20 cellular contexts compared by ENCODE assay signal in the genomic region with DNA sequence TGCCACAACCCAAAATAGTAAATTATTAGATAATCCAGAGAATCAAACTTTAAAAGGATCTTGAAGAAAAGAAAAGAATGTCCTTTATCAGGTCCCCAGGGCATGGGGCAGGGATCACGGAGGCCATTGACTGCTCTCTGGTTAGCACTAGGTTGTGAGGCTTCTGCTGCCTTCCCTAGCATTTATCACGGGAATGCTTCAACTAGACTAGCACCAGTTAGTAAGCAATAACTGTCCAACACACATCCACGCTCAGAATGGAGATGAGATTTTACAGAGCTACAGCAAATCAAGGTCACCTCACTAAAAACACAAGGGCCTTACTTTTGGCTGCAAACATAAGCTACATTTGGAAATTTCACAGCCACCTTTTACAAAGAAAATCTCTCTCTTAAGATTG.
A peak's percentile ranks its signal among the peaks of the same experiment; 100 is the strongest.
DNase-seq lines count a peak whose midpoint lies in the region; ATAC-seq and TF ChIP-seq lines count a peak whose summit lies in the region.
"Had no signal": no experiment of that assay in that cellular context is flagged by ENCODE, and none has a peak within 500 bp of the region (broad histone marks: within the 10 kb centered on the region; RNA-seq: fewer than 3 reads in every experiment).

No MANE protein-coding gene starts in this region.

- H3K4me3 ChIP-seq in right cardiac atrium (ENCODE audit: low read length), result no peak overlapping the region
- H3K4me3 ChIP-seq in KMS-11 (IDR thresholded peaks at IDR 0.05; ENCODE audit: insufficient read depth, low read depth, low read length), result no peak overlapping the region
- H3K4me3 ChIP-seq: GM12878 had no signal

- no peaks in the 10 kb centered on the region for H3K9me3 ChIP-seq in right cardiac atrium (ENCODE audit: control insufficient read depth, low read length)

- no peak for TF ChIP-seq CTCF in KMS-11 (conservative IDR thresholded peaks at IDR 0.05; ENCODE audit: low read depth, low read length)
- no peak for TF ChIP-seq CTCF in glutamatergic neuron (IDR thresholded peaks at IDR 0.05; ENCODE audit: partially characterized antibody, unreplicated experiment)
- TF ChIP-seq CTCF in mesothelial cell of epicardium (IDR thresholded peaks at IDR 0.05; ENCODE audit: unreplicated experiment), result no peak

- peak overlapping the region; percentile 53; the same call in 1 of the 2 replicates for H2AFZ ChIP-seq in KMS-11 (ENCODE audit: low read depth)

- no peaks in the 10 kb centered on the region for H3K27me3 ChIP-seq in right cardiac atrium (ENCODE audit: control insufficient read depth, insufficient read depth)
- H3K27me3 ChIP-seq in KMS-11 (ENCODE audit: insufficient read depth, low read depth), result no peaks in the 10 kb centered on the region

- no peaks in the 10 kb centered on the region for H3K9me3 Mint-ChIP-seq in glutamatergic neuron (ENCODE audit: unreplicated experiment)
- peaks cover 10% of the 10 kb centered on the region for H3K9me3 Mint-ChIP-seq in mesothelial cell of epicardium

- no peak overlapping the region for H3K4me2 ChIP-seq in KMS-11

- H3K4me3 Mint-ChIP-seq in glutamatergic neuron (ENCODE audit: unreplicated experiment) (no peak overlapping the region), mesothelial cell of epicardium (no peak overlapping the region)
- H3K4me3 Mint-ChIP-seq: B cell, H9 had no signal

- H3K4me1 Mint-ChIP-seq in glutamatergic neuron (ENCODE audit: low read depth, unreplicated experiment), result peaks cover 4% of the 10 kb centered on the region
- H3K4me1 Mint-ChIP-seq in mesothelial cell of epicardium, result peaks cover 42% of the 10 kb centered on the region

- H3K9ac ChIP-seq in KMS-11, result no peak overlapping the region

- H3K36me3 Mint-ChIP-seq in glutamatergic neuron (ENCODE audit: unreplicated experiment) (no peaks in the 10 kb centered on the region), mesothelial cell of epicardium (peaks cover 67% of the 10 kb centered on the region)
- H3K36me3 Mint-ChIP-seq: CD4-positive, CD25-positive, alpha-beta regulatory T cell had no signal

- DNase-seq in Right ventricle myocardium superior (no peak), right cardiac atrium (no peak), glutamatergic neuron (no peak), mesothelial cell of epicardium (ENCODE audit: low spot score in 2 of 2, unreplicated experiment in 2 of 2) (no peak), NCI-H146 treated with DMSO at 0.1 percent for 48 hours (lab: John Stamatoyannopoulos, UW; ENCODE audit: unreplicated experiment) (no peak)
- no peak for DNase-seq in activated effector memory CD4-positive, alpha-beta T cell treated with Interleukin-2 at 50 U/mL for 16 hours
- DNase-seq: 8988T; C1 segment of cervical spinal cord; CD8-positive, alpha-beta memory T cell; COR-L47; DMS 273 treated with DMSO at 0.1 percent for 48 hours; DMS53; DND-41; EL; H9 had no signal

- H3K27me3 Mint-ChIP-seq in glutamatergic neuron (ENCODE audit: unreplicated experiment) (no peaks in the 10 kb centered on the region), mesothelial cell of epicardium (ENCODE audit: low read depth) (no peaks in the 10 kb centered on the region)
- H3K27me3 Mint-ChIP-seq: CD8-positive, alpha-beta memory T cell had no signal

- H3K36me3 ChIP-seq in KMS-11 (ENCODE audit: insufficient read depth), result no peaks in the 10 kb centered on the region

- peak; percentile 23 for ATAC-seq in Right ventricle myocardium superior (ENCODE audit: poor library complexity)
- no peak for ATAC-seq in right cardiac atrium
- ATAC-seq in GM21360 (IDR thresholded peaks at IDR 0.05; ENCODE audit: unreplicated experiment), result no peak
- ATAC-seq: GM12878 had no signal

- no peaks in the 10 kb centered on the region for H4K20me1 ChIP-seq in KMS-11 (ENCODE audit: insufficient read depth)

- H3K27ac Mint-ChIP-seq in glutamatergic neuron (ENCODE audit: unreplicated experiment), result peak overlapping the region; percentile 28
- peak overlapping the region; percentile 62 for H3K27ac Mint-ChIP-seq in mesothelial cell of epicardium
- H3K27ac Mint-ChIP-seq: B cell, H9 had no signal

- 71% methylated on average over 3 of the region's 3 CpGs for WGBS in right cardiac atrium

- H3K27ac ChIP-seq in right cardiac atrium (ENCODE audit: low read length) (no peak overlapping the region), KMS-11 (no peak overlapping the region)

- H3K4me1 ChIP-seq in right cardiac atrium (ENCODE audit: control insufficient read depth, insufficient read depth, low read length) (peaks cover 2% of the 10 kb centered on the region), KMS-11 (ENCODE audit: low read depth, poor library complexity, severe bottlenecking) (peaks cover 18% of the 10 kb centered on the region)

- no peaks in the 10 kb centered on the region for H3K79me2 ChIP-seq in KMS-11 (ENCODE audit: insufficient read depth, low read depth)

- intact Hi-C loops in Right ventricle myocardium superior (cut with DNase I) (no loop called here), right cardiac atrium (cut with DNase I) (no loop called here)
